23 cellular contexts compared by ENCODE assay signal in genomic region chr1:85998105-85998504, GRCh38.
"Had no signal": no experiment of that assay in that cellular context is flagged by ENCODE, and none has a peak within 500 bp of the region (broad histone marks: within the 10 kb centered on the region; RNA-seq: fewer than 3 reads in every experiment).

No MANE protein-coding gene starts in this region.

- H3K27me3 ChIP-seq: neutrophil, stomach, transverse colon had no signal

- H3K4me1 Mint-ChIP-seq: nephron progenitor cell had no signal

- H3K27ac ChIP-seq: coronary artery, dorsolateral prefrontal cortex, foreskin keratinocyte, neutrophil, stomach, thoracic aorta, transverse colon had no signal

- H3K4me3 Mint-ChIP-seq: immature natural killer cell, nephron progenitor cell had no signal

- H3K27ac Mint-ChIP-seq: immature natural killer cell had no signal

- H3K9me3 ChIP-seq: neutrophil, stomach, thoracic aorta, transverse colon had no signal

- H3K36me3 Mint-ChIP-seq: immature natural killer cell had no signal

- H3K9me3 Mint-ChIP-seq: nephron progenitor cell had no signal

- H3K36me3 ChIP-seq: neutrophil, stomach, thoracic aorta, transverse colon had no signal

- H3K4me1 ChIP-seq: foreskin keratinocyte, stomach, transverse colon had no signal

- DNase-seq: dorsolateral prefrontal cortex; effector memory CD4-positive, alpha-beta T cell; foreskin keratinocyte; immature natural killer cell; kidney; left colon; left ventricle myocardium superior; mesenchymal stem cell; midbrain; nephron progenitor cell; posterior cingulate gyrus; small intestine; stimulated activated CD4-positive, alpha-beta T cell treated with anti-CD3 and anti-CD28 coated beads, Interleukin-12 subunit alpha, Interleukin-12 subunit beta, amount 100 ng/mL, for 4 hours; stimulated activated naive CD4-positive, alpha-beta T cell; stomach; substantia nigra; transverse colon had no signal

- ATAC-seq: esophagus mucosa, foreskin keratinocyte, left ventricle myocardium superior, sciatic nerve had no signal

- H3K4me3 ChIP-seq: coronary artery, dorsolateral prefrontal cortex, lung, stomach, thoracic aorta, transverse colon had no signal
